1 cellular context compared by ENCODE assay signal in the genomic region with DNA sequence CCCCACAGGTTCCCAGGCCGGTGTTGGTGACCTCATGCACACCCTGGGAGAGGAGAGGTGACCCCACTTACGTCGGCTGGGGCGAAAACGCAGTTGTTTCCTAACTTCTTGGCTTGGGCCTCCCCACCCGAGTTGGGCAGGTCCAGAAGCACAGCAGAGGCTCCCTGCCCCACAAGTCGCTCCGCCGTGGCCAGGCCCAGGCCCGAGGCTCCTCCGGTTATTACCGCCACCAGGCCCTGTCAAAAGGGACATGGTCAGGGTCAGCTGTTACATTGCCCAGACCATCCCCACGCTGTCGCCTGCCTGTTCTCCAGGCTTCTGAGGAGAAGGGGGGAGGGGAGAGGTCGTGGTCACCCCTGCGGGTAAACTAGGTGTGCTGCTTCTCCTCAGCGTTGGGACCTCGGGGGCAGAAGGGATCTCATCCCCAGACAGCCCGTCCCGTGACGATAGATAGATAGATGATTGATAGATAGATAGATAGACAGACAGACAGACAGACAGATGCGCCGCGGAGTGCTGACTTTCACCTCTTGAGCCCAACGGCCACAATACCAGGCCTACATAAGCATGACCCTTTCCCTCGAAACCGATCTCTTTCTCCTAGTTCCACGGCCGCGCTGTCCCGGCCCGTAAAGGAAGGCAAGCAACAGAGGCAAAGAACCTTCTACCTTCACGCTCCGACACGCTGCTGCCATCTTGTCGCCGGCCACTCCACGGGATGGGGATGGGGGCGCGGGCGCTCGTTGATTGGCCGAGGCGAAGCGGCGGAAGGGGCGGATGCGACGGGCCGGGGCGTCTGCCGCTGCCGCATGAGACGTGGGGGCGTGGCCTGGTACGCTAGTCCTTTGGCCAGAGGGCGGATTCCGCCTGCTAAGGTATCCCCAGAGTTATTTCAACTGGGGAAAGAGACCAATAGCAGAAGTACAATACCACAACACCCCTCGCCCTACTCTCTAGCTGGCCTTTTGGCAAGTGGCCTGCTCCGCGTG.
TF ChIP-seq lines count a peak whose summit lies in the region.

HSD17B10 (minus strand) TSS at position 720 of the 989 bp plus-strand sequence; CDS start at position 695, 25 bp downstream.

TF ChIP-seq in HepG2, 621 proteins besides CTCF, POLR2A, EP300 and RAD21 (continued from another document and continues in another):
- TF ChIP-seq THAP9 (CRISPR knock-in tag; IDR thresholded peaks at IDR 0.05; ENCODE audit: borderline replicate concordance) (0 out of 2 replicates have a peak, but pooled peaks have one; percentile 56), KLF15 (CRISPR knock-in tag; IDR thresholded peaks at IDR 0.05; ENCODE audit: borderline replicate concordance) (no peak; the same call in 1 of the 2 replicates), TBL1XR1 (IDR thresholded peaks at IDR 0.05; ENCODE audit: borderline replicate concordance, low read length, partially characterized antibody) (no peak), CHD2 (IDR thresholded peaks at IDR 0.05; ENCODE audit: low read depth, low read length) (no peak), NCOA5 (CRISPR knock-in tag; IDR thresholded peaks at IDR 0.05) (no peak), JUN (CRISPR knock-in tag; IDR thresholded peaks at IDR 0.05) (no peak), CC2D1A (CRISPR knock-in tag; IDR thresholded peaks at IDR 0.05) (no peak), DRAP1 (CRISPR knock-in tag; IDR thresholded peaks at IDR 0.05) (peak; percentile 73), TGIF2 (CRISPR knock-in tag; IDR thresholded peaks at IDR 0.05) (no peak), SRSF4 (IDR thresholded peaks at IDR 0.05; ENCODE audit: low read depth, low read length, poor library complexity, severe bottlenecking) (no peak), MIER2 (CRISPR knock-in tag; IDR thresholded peaks at IDR 0.05) (no peak), ZNF598 (CRISPR knock-in tag; IDR thresholded peaks at IDR 0.05; ENCODE audit: borderline replicate concordance) (no peak), SALL1 (CRISPR knock-in tag; IDR thresholded peaks at IDR 0.05) (peak; percentile 54; the same call in 1 of the 2 replicates), GTF2F1 (IDR thresholded peaks at IDR 0.05; ENCODE audit: low read length) (no peak), KLF12 (CRISPR knock-in tag; IDR thresholded peaks at IDR 0.05; ENCODE audit: borderline replicate concordance) (no peak), ZNF772 (CRISPR knock-in tag; IDR thresholded peaks at IDR 0.05) (no peak), ZBTB7B (CRISPR knock-in tag; IDR thresholded peaks at IDR 0.05) (no peak), MAFG (CRISPR knock-in tag; IDR thresholded peaks at IDR 0.05) (no peak), HOXA3 (CRISPR knock-in tag; IDR thresholded peaks at IDR 0.05) (peak; percentile 71; the same call in 1 of the 2 replicates), ZNF616 (CRISPR knock-in tag; IDR thresholded peaks at IDR 0.05; ENCODE audit: low read depth) (no peak), ATF7 (IDR thresholded peaks at IDR 0.05) (no peak), ATF7 (CRISPR knock-in tag; IDR thresholded peaks at IDR 0.05) (no peak), SRY (CRISPR knock-in tag; IDR thresholded peaks at IDR 0.05) (no peak), IKZF1 (IDR thresholded peaks at IDR 0.05) (no peak), RXRB (CRISPR knock-in tag; IDR thresholded peaks at IDR 0.05; ENCODE audit: borderline replicate concordance) (no peak), U2AF1 (optimal IDR thresholded peaks at IDR 0.05; ENCODE audit: low read depth, low read length) (no peak), ZBTB38 (CRISPR knock-in tag; IDR thresholded peaks at IDR 0.05) (no peak), ZNF331 (CRISPR knock-in tag; IDR thresholded peaks at IDR 0.05) (0 out of 2 replicates have a peak, but pooled peaks have one; percentile 20), SNAPC2 (CRISPR knock-in tag; IDR thresholded peaks at IDR 0.05) (no peak)
- TF ChIP-seq, protein P1, sequence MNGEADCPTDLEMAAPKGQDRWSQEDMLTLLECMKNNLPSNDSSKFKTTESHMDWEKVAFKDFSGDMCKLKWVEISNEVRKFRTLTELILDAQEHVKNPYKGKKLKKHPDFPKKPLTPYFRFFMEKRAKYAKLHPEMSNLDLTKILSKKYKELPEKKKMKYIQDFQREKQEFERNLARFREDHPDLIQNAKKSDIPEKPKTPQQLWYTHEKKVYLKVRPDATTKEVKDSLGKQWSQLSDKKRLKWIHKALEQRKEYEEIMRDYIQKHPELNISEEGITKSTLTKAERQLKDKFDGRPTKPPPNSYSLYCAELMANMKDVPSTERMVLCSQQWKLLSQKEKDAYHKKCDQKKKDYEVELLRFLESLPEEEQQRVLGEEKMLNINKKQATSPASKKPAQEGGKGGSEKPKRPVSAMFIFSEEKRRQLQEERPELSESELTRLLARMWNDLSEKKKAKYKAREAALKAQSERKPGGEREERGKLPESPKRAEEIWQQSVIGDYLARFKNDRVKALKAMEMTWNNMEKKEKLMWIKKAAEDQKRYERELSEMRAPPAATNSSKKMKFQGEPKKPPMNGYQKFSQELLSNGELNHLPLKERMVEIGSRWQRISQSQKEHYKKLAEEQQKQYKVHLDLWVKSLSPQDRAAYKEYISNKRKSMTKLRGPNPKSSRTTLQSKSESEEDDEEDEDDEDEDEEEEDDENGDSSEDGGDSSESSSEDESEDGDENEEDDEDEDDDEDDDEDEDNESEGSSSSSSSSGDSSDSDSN (CRISPR knock-in tag; IDR thresholded peaks at IDR 0.05), result 0 out of 2 replicates have a peak, but pooled peaks have one; percentile 16
- TF ChIP-seq, protein P2, sequence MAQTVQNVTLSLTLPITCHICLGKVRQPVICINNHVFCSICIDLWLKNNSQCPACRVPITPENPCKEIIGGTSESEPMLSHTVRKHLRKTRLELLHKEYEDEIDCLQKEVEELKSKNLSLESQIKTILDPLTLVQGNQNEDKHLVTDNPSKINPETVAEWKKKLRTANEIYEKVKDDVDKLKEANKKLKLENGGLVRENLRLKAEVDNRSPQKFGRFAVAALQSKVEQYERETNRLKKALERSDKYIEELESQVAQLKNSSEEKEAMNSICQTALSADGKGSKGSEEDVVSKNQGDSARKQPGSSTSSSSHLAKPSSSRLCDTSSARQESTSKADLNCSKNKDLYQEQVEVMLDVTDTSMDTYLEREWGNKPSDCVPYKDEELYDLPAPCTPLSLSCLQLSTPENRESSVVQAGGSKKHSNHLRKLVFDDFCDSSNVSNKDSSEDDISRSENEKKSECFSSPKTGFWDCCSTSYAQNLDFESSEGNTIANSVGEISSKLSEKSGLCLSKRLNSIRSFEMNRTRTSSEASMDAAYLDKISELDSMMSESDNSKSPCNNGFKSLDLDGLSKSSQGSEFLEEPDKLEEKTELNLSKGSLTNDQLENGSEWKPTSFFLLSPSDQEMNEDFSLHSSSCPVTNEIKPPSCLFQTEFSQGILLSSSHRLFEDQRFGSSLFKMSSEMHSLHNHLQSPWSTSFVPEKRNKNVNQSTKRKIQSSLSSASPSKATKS (CRISPR knock-in tag; IDR thresholded peaks at IDR 0.05), result no peak
- TF ChIP-seq, protein P3, sequence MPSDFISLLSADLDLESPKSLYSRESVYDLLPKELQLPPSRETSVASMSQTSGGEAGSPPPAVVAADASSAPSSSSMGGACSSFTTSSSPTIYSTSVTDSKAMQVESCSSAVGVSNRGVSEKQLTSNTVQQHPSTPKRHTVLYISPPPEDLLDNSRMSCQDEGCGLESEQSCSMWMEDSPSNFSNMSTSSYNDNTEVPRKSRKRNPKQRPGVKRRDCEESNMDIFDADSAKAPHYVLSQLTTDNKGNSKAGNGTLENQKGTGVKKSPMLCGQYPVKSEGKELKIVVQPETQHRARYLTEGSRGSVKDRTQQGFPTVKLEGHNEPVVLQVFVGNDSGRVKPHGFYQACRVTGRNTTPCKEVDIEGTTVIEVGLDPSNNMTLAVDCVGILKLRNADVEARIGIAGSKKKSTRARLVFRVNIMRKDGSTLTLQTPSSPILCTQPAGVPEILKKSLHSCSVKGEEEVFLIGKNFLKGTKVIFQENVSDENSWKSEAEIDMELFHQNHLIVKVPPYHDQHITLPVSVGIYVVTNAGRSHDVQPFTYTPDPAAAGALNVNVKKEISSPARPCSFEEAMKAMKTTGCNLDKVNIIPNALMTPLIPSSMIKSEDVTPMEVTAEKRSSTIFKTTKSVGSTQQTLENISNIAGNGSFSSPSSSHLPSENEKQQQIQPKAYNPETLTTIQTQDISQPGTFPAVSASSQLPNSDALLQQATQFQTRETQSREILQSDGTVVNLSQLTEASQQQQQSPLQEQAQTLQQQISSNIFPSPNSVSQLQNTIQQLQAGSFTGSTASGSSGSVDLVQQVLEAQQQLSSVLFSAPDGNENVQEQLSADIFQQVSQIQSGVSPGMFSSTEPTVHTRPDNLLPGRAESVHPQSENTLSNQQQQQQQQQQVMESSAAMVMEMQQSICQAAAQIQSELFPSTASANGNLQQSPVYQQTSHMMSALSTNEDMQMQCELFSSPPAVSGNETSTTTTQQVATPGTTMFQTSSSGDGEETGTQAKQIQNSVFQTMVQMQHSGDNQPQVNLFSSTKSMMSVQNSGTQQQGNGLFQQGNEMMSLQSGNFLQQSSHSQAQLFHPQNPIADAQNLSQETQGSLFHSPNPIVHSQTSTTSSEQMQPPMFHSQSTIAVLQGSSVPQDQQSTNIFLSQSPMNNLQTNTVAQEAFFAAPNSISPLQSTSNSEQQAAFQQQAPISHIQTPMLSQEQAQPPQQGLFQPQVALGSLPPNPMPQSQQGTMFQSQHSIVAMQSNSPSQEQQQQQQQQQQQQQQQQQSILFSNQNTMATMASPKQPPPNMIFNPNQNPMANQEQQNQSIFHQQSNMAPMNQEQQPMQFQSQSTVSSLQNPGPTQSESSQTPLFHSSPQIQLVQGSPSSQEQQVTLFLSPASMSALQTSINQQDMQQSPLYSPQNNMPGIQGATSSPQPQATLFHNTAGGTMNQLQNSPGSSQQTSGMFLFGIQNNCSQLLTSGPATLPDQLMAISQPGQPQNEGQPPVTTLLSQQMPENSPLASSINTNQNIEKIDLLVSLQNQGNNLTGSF (CRISPR knock-in tag; IDR thresholded peaks at IDR 0.05), result no peak
- TF ChIP-seq, protein P4, sequence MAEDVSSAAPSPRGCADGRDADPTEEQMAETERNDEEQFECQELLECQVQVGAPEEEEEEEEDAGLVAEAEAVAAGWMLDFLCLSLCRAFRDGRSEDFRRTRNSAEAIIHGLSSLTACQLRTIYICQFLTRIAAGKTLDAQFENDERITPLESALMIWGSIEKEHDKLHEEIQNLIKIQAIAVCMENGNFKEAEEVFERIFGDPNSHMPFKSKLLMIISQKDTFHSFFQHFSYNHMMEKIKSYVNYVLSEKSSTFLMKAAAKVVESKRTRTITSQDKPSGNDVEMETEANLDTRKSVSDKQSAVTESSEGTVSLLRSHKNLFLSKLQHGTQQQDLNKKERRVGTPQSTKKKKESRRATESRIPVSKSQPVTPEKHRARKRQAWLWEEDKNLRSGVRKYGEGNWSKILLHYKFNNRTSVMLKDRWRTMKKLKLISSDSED (CRISPR knock-in tag; IDR thresholded peaks at IDR 0.05), result no peak
